17 cellular contexts compared by ENCODE assay signal in genomic region chr2:236768393-236769140, GRCh38.
A peak's percentile ranks its signal among the peaks of the same experiment; 100 is the strongest.
DNase-seq lines count a peak whose midpoint lies in the region; ATAC-seq and TF ChIP-seq lines count a peak whose summit lies in the region.
"Had no signal": no experiment of that assay in that cellular context is flagged by ENCODE, and none has a peak within 500 bp of the region (broad histone marks: within the 10 kb centered on the region; RNA-seq: fewer than 3 reads in every experiment).

No MANE protein-coding gene starts in this region.

- DNase-seq in GM03348 (ENCODE audit: low spot score) (peak; percentile 82), SJCRH30 (peak; percentile 58 to 63), fibroblast of peridontal ligament (ENCODE audit: extremely low read depth) (peak; percentile 88), smooth muscle cell (lab: John Stamatoyannopoulos, UW; ENCODE audit: unreplicated experiment) (no peak), NCI-H82 treated with DMSO at 0.1 percent for 48 hours (lab: John Stamatoyannopoulos, UW; ENCODE audit: unreplicated experiment) (no peak), NCI-H526 (lab: John Stamatoyannopoulos, UW) (no peak)
- DNase-seq in stimulated activated CD8-positive, alpha-beta memory T cell treated with anti-CD3 and anti-CD28 coated beads, Interleukin-4, amount 100 ng/mL, for 48 hours = no peak
- DNase-seq in stimulated activated naive CD8-positive, alpha-beta T cell treated with anti-CD3 and anti-CD28 coated beads, Interleukin-15, amount 100 ng/mL, for 72 hours = no peak
- DNase-seq: activated CD8-positive, alpha-beta T cell treated with anti-CD3 and anti-CD28 coated beads, Interleukin-2, amount 10 ng/mL, durations not matched to agents 7 days and 5 days; activated gamma-delta T cell treated with Interleukin-2 at 50 U/mL for 16 hours; Calu3; hippocampal formation; NCI-H1436; NCI-H774; nephron progenitor cell; sigmoid colon had no signal

- no peaks in the 10 kb centered on the region for H3K27me3 ChIP-seq in SJCRH30
- no peaks in the 10 kb centered on the region for H3K27me3 ChIP-seq in smooth muscle cell (ENCODE audit: low read depth)
- H3K27me3 ChIP-seq: cardiac muscle cell, sigmoid colon had no signal

- no peaks in the 10 kb centered on the region for H4K20me1 ChIP-seq in smooth muscle cell (ENCODE audit: low read depth)

- H3K4me2 ChIP-seq in smooth muscle cell = peak overlapping the region; percentile 17

- no peak overlapping the region for H3K27ac Mint-ChIP-seq in stimulated activated naive CD8-positive, alpha-beta T cell treated with anti-CD3 and anti-CD28 coated beads, Interleukin-15, amount 100 ng/mL, for 72 hours
- H3K27ac Mint-ChIP-seq: activated CD8-positive, alpha-beta T cell treated with anti-CD3 and anti-CD28 coated beads, Interleukin-2, amount 10 ng/mL, durations not matched to agents 7 days and 5 days; nephron progenitor cell had no signal

- H3K9me3 ChIP-seq in SJCRH30 (replicated peaks) (0 out of 2 replicates have a peak, but pooled peaks cover 3% of the 10 kb centered on the region), smooth muscle cell (replicated peaks; ENCODE audit: low read depth) (no peaks in the 10 kb centered on the region)
- H3K9me3 ChIP-seq: sigmoid colon had no signal

- TF ChIP-seq CTCF in smooth muscle cell (IDR thresholded peaks at IDR 0.05; ENCODE audit: borderline replicate concordance, insufficient read depth, poor library complexity, severe bottlenecking) = no peak

- H3K9me3 Mint-ChIP-seq in stimulated activated naive CD8-positive, alpha-beta T cell treated with anti-CD3 and anti-CD28 coated beads, Interleukin-15, amount 100 ng/mL, for 72 hours = no peaks in the 10 kb centered on the region

- no peak overlapping the region for H3K4me3 Mint-ChIP-seq in stimulated activated naive CD8-positive, alpha-beta T cell treated with anti-CD3 and anti-CD28 coated beads, Interleukin-15, amount 100 ng/mL, for 72 hours
- H3K4me3 Mint-ChIP-seq: activated CD8-positive, alpha-beta T cell treated with anti-CD3 and anti-CD28 coated beads, Interleukin-2, amount 10 ng/mL, durations not matched to agents 7 days and 5 days; nephron progenitor cell had no signal

- 72% methylated on average over 4 of the region's 4 CpGs for WGBS in smooth muscle cell (ENCODE audit: low lambda C conversion rate)

- H3K27ac ChIP-seq in SJCRH30 = peak overlapping the region; percentile 81
- peak overlapping the region; percentile 94 for H3K27ac ChIP-seq in smooth muscle cell (ENCODE audit: low read depth)
- H3K27ac ChIP-seq: cardiac muscle cell, sigmoid colon had no signal

- no peak for ATAC-seq in stimulated activated naive CD8-positive, alpha-beta T cell treated with anti-CD3 and anti-CD28 coated beads, Interleukin-15, amount 100 ng/mL, for 72 hours
- ATAC-seq: activated CD8-positive, alpha-beta T cell treated with anti-CD3 and anti-CD28 coated beads, Interleukin-2, amount 10 ng/mL, durations not matched to agents 7 days and 5 days had no signal

- H3K4me3 ChIP-seq in SJCRH30 = no peak overlapping the region
- H3K4me3 ChIP-seq in smooth muscle cell = no peak overlapping the region
- H3K4me3 ChIP-seq: cardiac muscle cell, sigmoid colon had no signal

- H3K36me3 ChIP-seq in SJCRH30 (no peaks in the 10 kb centered on the region), smooth muscle cell (ENCODE audit: low read depth) (no peaks in the 10 kb centered on the region)
- H3K36me3 ChIP-seq: cardiac muscle cell, sigmoid colon had no signal

- no peaks in the 10 kb centered on the region for H3K4me1 Mint-ChIP-seq in stimulated activated naive CD8-positive, alpha-beta T cell treated with anti-CD3 and anti-CD28 coated beads, Interleukin-15, amount 100 ng/mL, for 72 hours

- H3K9ac ChIP-seq in smooth muscle cell (ENCODE audit: low read depth) = peak overlapping the region; percentile 76

- peaks cover 18% of the 10 kb centered on the region for H3K27me3 Mint-ChIP-seq in stimulated activated naive CD8-positive, alpha-beta T cell treated with anti-CD3 and anti-CD28 coated beads, Interleukin-15, amount 100 ng/mL, for 72 hours

- H3K4me1 ChIP-seq in SJCRH30 (peaks cover 46% of the 10 kb centered on the region), smooth muscle cell (ENCODE audit: low read depth) (peaks cover 14% of the 10 kb centered on the region)
- H3K4me1 ChIP-seq: sigmoid colon had no signal

- peaks cover 16% of the 10 kb centered on the region for H3F3A ChIP-seq in smooth muscle cell (ENCODE audit: low read depth)

- H3K79me2 ChIP-seq in smooth muscle cell (ENCODE audit: low read depth) = no peaks in the 10 kb centered on the region

- H2AFZ ChIP-seq in smooth muscle cell (ENCODE audit: low read depth) = no peak overlapping the region

Comparison
In these comparisons a context has a peak if more than half of its experiments do, and no peak if none do; other contexts are left out.
1. DNase-seq: peak in GM03348 (single experiment), SJCRH30 (2 of 2) and fibroblast of peridontal ligament (single experiment); none in smooth muscle cell (single experiment), stimulated activated CD8-positive, alpha-beta memory T cell treated with anti-CD3 and anti-CD28 coated beads, Interleukin-4, amount 100 ng/mL, for 48 hours (single experiment), NCI-H82 treated with DMSO at 0.1 percent for 48 hours (single experiment), stimulated activated naive CD8-positive, alpha-beta T cell treated with anti-CD3 and anti-CD28 coated beads, Interleukin-15, amount 100 ng/mL, for 72 hours (0 of 2) and NCI-H526 (0 of 2).